Comparison of ENCODE assay signal across 1 cellular context in the genomic region with DNA sequence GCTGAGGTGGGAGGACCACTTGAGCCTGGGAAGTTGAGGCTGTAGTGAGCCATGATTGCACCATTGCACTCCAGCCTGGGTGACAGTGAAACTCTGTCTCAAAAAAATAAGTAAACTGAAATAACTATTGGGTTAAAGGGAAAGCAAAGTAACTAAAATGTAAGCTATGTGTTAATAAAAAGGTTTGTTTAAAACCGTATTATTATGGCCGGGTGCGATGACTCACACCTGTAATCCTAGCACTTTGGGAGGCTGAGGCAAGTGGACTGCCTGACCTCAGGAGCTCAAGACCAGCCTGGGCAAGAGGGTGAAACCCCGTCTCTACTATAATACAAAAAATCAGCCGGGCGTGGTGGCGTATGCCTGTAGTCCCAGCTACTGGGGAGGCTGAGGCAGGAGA.
TF ChIP-seq lines count a peak whose summit lies in the region.

No MANE protein-coding gene starts in this region.

TF ChIP-seq in IMR-90, 13 proteins besides CTCF, POLR2A, EP300 and RAD21 (continued from another document):
- no peak for TF ChIP-seq MXI1 (IDR thresholded peaks at IDR 0.05; ENCODE audit: borderline replicate concordance, low read depth, low read length)
- TF ChIP-seq FOS (IDR thresholded peaks at IDR 0.05; ENCODE audit: low read depth, low read length), result no peak
- TF ChIP-seq BHLHE40 (IDR thresholded peaks at IDR 0.05; ENCODE audit: low read depth, low read length), result no peak
- TF ChIP-seq, protein P1, sequence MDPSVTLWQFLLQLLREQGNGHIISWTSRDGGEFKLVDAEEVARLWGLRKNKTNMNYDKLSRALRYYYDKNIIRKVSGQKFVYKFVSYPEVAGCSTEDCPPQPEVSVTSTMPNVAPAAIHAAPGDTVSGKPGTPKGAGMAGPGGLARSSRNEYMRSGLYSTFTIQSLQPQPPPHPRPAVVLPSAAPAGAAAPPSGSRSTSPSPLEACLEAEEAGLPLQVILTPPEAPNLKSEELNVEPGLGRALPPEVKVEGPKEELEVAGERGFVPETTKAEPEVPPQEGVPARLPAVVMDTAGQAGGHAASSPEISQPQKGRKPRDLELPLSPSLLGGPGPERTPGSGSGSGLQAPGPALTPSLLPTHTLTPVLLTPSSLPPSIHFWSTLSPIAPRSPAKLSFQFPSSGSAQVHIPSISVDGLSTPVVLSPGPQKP (IDR thresholded peaks at IDR 0.05; ENCODE audit: borderline replicate concordance, low read depth, low read length), result no peak
- no peak for TF ChIP-seq MAZ (IDR thresholded peaks at IDR 0.05; ENCODE audit: borderline replicate concordance, low read depth, low read length)
- no peak for TF ChIP-seq NFE2L2 (IDR thresholded peaks at IDR 0.05; ENCODE audit: low read depth, low read length)
- no peak for TF ChIP-seq SMC3 (IDR thresholded peaks at IDR 0.05; ENCODE audit: low read depth, low read length)
- no peak for TF ChIP-seq RCOR1 (IDR thresholded peaks at IDR 0.05; ENCODE audit: insufficient replicate concordance, low read length)
- TF ChIP-seq, protein P2, sequence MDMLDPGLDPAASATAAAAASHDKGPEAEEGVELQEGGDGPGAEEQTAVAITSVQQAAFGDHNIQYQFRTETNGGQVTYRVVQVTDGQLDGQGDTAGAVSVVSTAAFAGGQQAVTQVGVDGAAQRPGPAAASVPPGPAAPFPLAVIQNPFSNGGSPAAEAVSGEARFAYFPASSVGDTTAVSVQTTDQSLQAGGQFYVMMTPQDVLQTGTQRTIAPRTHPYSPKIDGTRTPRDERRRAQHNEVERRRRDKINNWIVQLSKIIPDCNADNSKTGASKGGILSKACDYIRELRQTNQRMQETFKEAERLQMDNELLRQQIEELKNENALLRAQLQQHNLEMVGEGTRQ (IDR thresholded peaks at IDR 0.05; ENCODE audit: low read depth, low read length), result no peak
- TF ChIP-seq CHD1 (IDR thresholded peaks at IDR 0.05; ENCODE audit: low read depth, low read length), result no peak
- TF ChIP-seq RFX5 (IDR thresholded peaks at IDR 0.05; ENCODE audit: low read depth, low read length), result no peak
- no peak for TF ChIP-seq MAFK (IDR thresholded peaks at IDR 0.05; ENCODE audit: low read depth, low read length)
